In genomic region chrX:10811093-10811492, GRCh38 we compare ENCODE assay signal across 20 cellular contexts.
"Had no signal": no experiment of that assay in that cellular context is flagged by ENCODE, and none has a peak within 500 bp of the region (broad histone marks: within the 10 kb centered on the region; RNA-seq: fewer than 3 reads in every experiment).

No MANE protein-coding gene starts in this region.

- H3K36me3 ChIP-seq: adrenal gland, ascending aorta, heart left ventricle, neutrophil, ovary, right atrium auricular region, tibial nerve had no signal

- H3K27ac ChIP-seq: adrenal gland, ascending aorta, epithelial cell of prostate, heart left ventricle, neutrophil, ovary, psoas muscle, right atrium auricular region, tibial nerve had no signal

- H3K36me3 Mint-ChIP-seq: activated naive CD8-positive, alpha-beta T cell; memory B cell had no signal

- H3K27ac Mint-ChIP-seq: activated CD8-positive, alpha-beta T cell treated with anti-CD3 and anti-CD28 coated beads, Interleukin-2, amount 10 ng/mL, durations not matched to agents 7 days and 5 days; activated naive CD8-positive, alpha-beta T cell; memory B cell; nephron; stimulated activated naive CD8-positive, alpha-beta T cell treated with anti-CD3 and anti-CD28 coated beads, Interleukin-15, Interleukin-2, amounts not matched to agents 100 ng/mL and 50 ng/mL, for 24 hours had no signal

- H3K4me3 ChIP-seq: adrenal gland, ascending aorta, heart left ventricle, ovary, psoas muscle, right atrium auricular region, tibial nerve had no signal

- H3K4me1 ChIP-seq: adrenal gland, ascending aorta, heart left ventricle, psoas muscle, right atrium auricular region, tibial nerve had no signal

- DNase-seq: activated CD4-positive, alpha-beta T cell treated with anti-CD3 and anti-CD28 coated beads for 1 hour; activated CD4-positive, alpha-beta T cell treated with anti-CD3 and anti-CD28 coated beads, Interleukin-2, amount 50 U/mL, for 1 hour; activated CD8-positive, alpha-beta T cell treated with anti-CD3 and anti-CD28 coated beads, Interleukin-2, amount 10 ng/mL, durations not matched to agents 7 days and 5 days; adrenal gland; heart left ventricle; left cardiac atrium; ovary; psoas muscle; stimulated activated CD4-positive, alpha-beta T cell treated with anti-CD3 and anti-CD28 coated beads, Interleukin-4, amount 100 ng/mL, for 4 hours; substantia nigra had no signal

- H3K27me3 ChIP-seq: adrenal gland, ascending aorta, heart left ventricle, neutrophil, ovary, right atrium auricular region, tibial nerve had no signal

- H3K4me1 Mint-ChIP-seq: central memory CD8-positive, alpha-beta T cell; memory B cell; nephron had no signal

- H3K27me3 Mint-ChIP-seq: activated naive CD8-positive, alpha-beta T cell; central memory CD8-positive, alpha-beta T cell; stimulated activated naive CD8-positive, alpha-beta T cell treated with anti-CD3 and anti-CD28 coated beads, Interleukin-15, Interleukin-2, amounts not matched to agents 100 ng/mL and 50 ng/mL, for 24 hours had no signal

- H3K4me3 Mint-ChIP-seq: activated CD8-positive, alpha-beta T cell treated with anti-CD3 and anti-CD28 coated beads, Interleukin-2, amount 10 ng/mL, durations not matched to agents 7 days and 5 days; activated naive CD8-positive, alpha-beta T cell; central memory CD8-positive, alpha-beta T cell; memory B cell; nephron; stimulated activated naive CD8-positive, alpha-beta T cell treated with anti-CD3 and anti-CD28 coated beads, Interleukin-15, Interleukin-2, amounts not matched to agents 100 ng/mL and 50 ng/mL, for 24 hours had no signal

- H3K9me3 ChIP-seq: adrenal gland, ascending aorta, heart left ventricle, neutrophil, ovary, psoas muscle, right atrium auricular region, tibial nerve had no signal
